8 cellular contexts compared by ENCODE assay signal in the genomic region with DNA sequence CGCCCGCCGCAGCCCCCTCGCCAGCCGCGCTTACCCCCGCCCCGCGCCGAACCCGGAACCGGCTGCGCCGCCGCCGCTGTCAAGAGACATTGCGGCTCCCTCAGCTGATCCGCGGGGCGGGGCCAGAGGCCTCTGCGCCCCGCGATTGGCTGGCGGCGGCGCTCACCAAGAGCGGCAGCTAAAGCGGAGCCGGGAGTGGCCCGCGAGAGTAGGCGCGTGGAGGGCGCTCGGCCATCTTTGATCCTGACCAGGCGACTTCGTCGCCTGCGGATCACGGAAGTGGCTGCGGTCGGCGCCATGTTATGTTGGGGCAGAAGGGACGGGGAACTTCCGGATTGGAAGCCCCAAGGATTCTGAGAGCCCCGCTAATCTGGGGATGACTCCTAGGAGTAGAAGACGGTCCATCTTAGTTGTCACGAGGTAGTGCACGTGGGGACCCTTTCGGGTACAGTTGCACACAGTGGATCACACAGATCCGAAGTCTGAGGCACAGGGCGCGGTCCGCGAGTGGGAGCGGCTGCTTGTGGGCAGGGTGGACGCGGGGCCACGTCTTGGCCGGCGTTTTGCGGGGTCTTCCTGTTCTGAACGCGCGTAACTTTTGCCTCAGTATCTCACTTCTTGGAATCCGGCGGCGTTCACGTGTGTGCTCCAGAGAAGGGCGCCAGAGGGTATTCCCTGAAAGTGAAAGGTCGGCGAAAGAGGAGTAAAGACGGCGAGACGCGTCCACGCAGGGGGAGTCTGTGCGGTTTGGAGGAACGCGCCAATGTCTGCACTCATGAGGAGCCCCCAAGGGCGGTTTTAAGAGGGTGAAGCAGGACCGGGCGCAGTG. TPM values are rescaled to one million over a fixed set of nuclear protein-coding genes. Genes with fewer than 3 reads are reported as not detected.
DNase-seq lines count a peak whose midpoint lies in the region; ATAC-seq and TF ChIP-seq lines count a peak whose summit lies in the region.

CHFR (minus strand) TSS at position 93 of the 829 bp plus-strand sequence. CDS start 277 bp downstream, outside the sequence.

- ATAC-seq in CD4-positive, alpha-beta T cell (ENCODE audit: poor library complexity), result peak; percentile 97
- ATAC-seq in GM19463 (IDR thresholded peaks at IDR 0.05; ENCODE audit: unreplicated experiment), result peak; percentile 99

- H3K4me3 ChIP-seq in NT2/D1 (ENCODE audit: insufficient read length, low read depth), result peak within 1 kb of the TSS; percentile 89
- peak within 1 kb of the TSS; percentile 81 for H3K4me3 ChIP-seq in mononuclear cell (ENCODE audit: low read length)

- CTCF ChIA-PET in CD4-positive, alpha-beta T cell (lab: Charles Lee), result interaction anchor here (2.4 kb wide), 1 partner anchor 17 kb away, joined by 11 read pairs; no protein-coding TSS in a partner anchor

- peak; percentile 87 to 95 (median 92) for DNase-seq in CD4-positive, alpha-beta T cell
- peak; percentile 11 for DNase-seq in HS-27A (ENCODE audit: low read depth)
- DNase-seq in NT2/D1 (ENCODE audit: low read depth, low spot score), result peak; percentile 98
- peak; percentile 90 for DNase-seq in activated T-cell treated with anti-CD3 and anti-CD28 coated beads, Interleukin-2, amount 50 U/mL, for 1 hour
- DNase-seq in epithelial cell of prostate (ENCODE audit: low read depth, low spot score), result peak; percentile 80
- DNase-seq in stimulated activated CD8-positive, alpha-beta memory T cell treated with anti-CD3 and anti-CD28 coated beads, Interleukin-2, amount 100 ng/mL, for 48 hours (ENCODE audit: low read depth in 2 of 2), result peak; percentile 89 to 91

- H3K9ac ChIP-seq in NT2/D1 (ENCODE audit: insufficient read length, low read depth), result peak within 1 kb of the TSS; percentile 99

- peaks cover 34% of the 10 kb centered on the region for H3K4me1 Mint-ChIP-seq in CD4-positive, alpha-beta T cell (ENCODE audit: low read depth)

- H3K4me1 ChIP-seq in NT2/D1 (ENCODE audit: insufficient read depth, insufficient read length) (peaks cover 2% of the 10 kb centered on the region), mononuclear cell (ENCODE audit: insufficient read depth, low read length) (peaks cover 13% of the 10 kb centered on the region)

- peaks cover 2% of the 10 kb centered on the region for H3K9me3 Mint-ChIP-seq in CD4-positive, alpha-beta T cell

- peaks cover 38% of the 10 kb centered on the region for H3K36me3 Mint-ChIP-seq in CD4-positive, alpha-beta T cell (ENCODE audit: low read depth)

- H3K9me3 ChIP-seq in CD4-positive, alpha-beta T cell (ENCODE audit: control insufficient read depth, low read length), result no peaks in the 10 kb centered on the region
- peaks cover 16% of the 10 kb centered on the region; the same call in 1 of the 2 replicates for H3K9me3 ChIP-seq in NT2/D1 (ENCODE audit: insufficient read depth, low read length)
- H3K9me3 ChIP-seq in mononuclear cell (ENCODE audit: low read depth, low read length), result no peaks in the 10 kb centered on the region

- TF ChIP-seq CTCF in CD4-positive, alpha-beta T cell (IDR thresholded peaks at IDR 0.05), result no peak

- H3K36me3 ChIP-seq in NT2/D1 (ENCODE audit: insufficient read depth, insufficient read length, low read length), result peaks cover 25% of the 10 kb centered on the region

- H3K27me3 ChIP-seq in CD4-positive, alpha-beta T cell (ENCODE audit: control insufficient read depth, insufficient read depth, low read length), result no peaks in the 10 kb centered on the region
- H3K27me3 ChIP-seq in NT2/D1 (ENCODE audit: insufficient read depth, insufficient read length) (no peaks in the 10 kb centered on the region), mononuclear cell (ENCODE audit: insufficient read depth, low read length) (no peaks in the 10 kb centered on the region)

- no peaks in the 10 kb centered on the region for H3K27me3 Mint-ChIP-seq in CD4-positive, alpha-beta T cell

- H3K4me3 Mint-ChIP-seq in CD4-positive, alpha-beta T cell, result peak within 1 kb of the TSS; percentile 97

- POLR2A ChIA-PET in CD4-positive, alpha-beta T cell (lab: Charles Lee), result interaction anchor here (0.6 to 2.4 kb wide), 21 partner anchors 9 to 300 kb away, joined by 3 to 30 read pairs (median 5); partner anchors contain the start of genes GOLGA3, PGAM5 and ZNF26

- peak within 1 kb of the TSS; percentile 97 for H3K27ac ChIP-seq in CD4-positive, alpha-beta T cell (ENCODE audit: low read depth, low read length)
- H3K27ac ChIP-seq in epithelial cell of prostate, result peak within 1 kb of the TSS; percentile 83

- intact Hi-C loops in CD4-positive, alpha-beta T cell (cut with DNase I, micrococcal nuclease), result loop anchor here (1.0 to 10.0 kb wide), 7 partner anchors 17 to 203 kb away; partner anchors contain the start of genes ANKLE2 (in 1 of the 2), POLE (in 1 of the 2) and PXMP2 (in 1 of the 2)

- H3K27ac Mint-ChIP-seq in CD4-positive, alpha-beta T cell, result peak within 1 kb of the TSS; percentile 100

RNA-seq across cellular contexts. Expression of gene CHFR, which starts in this region (rescaled TPM):
- total RNA-seq in CD4-positive, alpha-beta T cell, result 10 to 100 TPM; 75.1 to 85.6 TPM
- total RNA-seq in mononuclear cell, result 51.2 TPM

Comparison
In these comparisons a context has a peak if more than half of its experiments do, and no peak if none do; other contexts are left out.
1. Peak in every context shown above with its lines: DNase-seq, ATAC-seq, H3K4me3 ChIP-seq and H3K27ac ChIP-seq.
2. DNase-seq: peak in every context shown above with its lines; median percentile 98 in NT2/D1; 92 in CD4-positive, alpha-beta T cell; 90 in activated T-cell treated with anti-CD3 and anti-CD28 coated beads, Interleukin-2, amount 50 U/mL, for 1 hour; 90 in stimulated activated CD8-positive, alpha-beta memory T cell treated with anti-CD3 and anti-CD28 coated beads, Interleukin-2, amount 100 ng/mL, for 48 hours; 80 in epithelial cell of prostate; 11 in HS-27A.